Comparison of ENCODE assay signal across 9 cellular contexts in genomic region chr5:174571662-174572397, GRCh38.
DNase-seq lines count a peak whose midpoint lies in the region; FAIRE-seq and TF ChIP-seq lines count a peak whose summit lies in the region.
"Had no signal": no experiment of that assay in that cellular context is flagged by ENCODE, and none has a peak within 500 bp of the region (broad histone marks: within the 10 kb centered on the region; RNA-seq: fewer than 3 reads in every experiment).

No MANE protein-coding gene starts in this region.

- WGBS in H1 (ENCODE audit: extremely low coverage in 1 of 2, insufficient coverage in 1 of 2, insufficient read length in 1 of 2, insufficient replicate concordance in 2 of 2, low coverage in 1 of 2, low lambda C conversion rate in 2 of 2, missing lambda C conversion rate in 1 of 2), 2 experiments = 80% methylated on average over 7 of the region's 7 CpGs; no CpG with 5 or more reads in 1 of the 2 experiments

- DNase-seq in MG63 = peak; percentile 96
- no peak for DNase-seq in H1 (ENCODE audit: low read depth in 1 of 2, low spot score in 2 of 2)
- peak; percentile 77 for DNase-seq in medulla oblongata (ENCODE audit: extremely low spot score)
- no peak for DNase-seq in NCI-H2081 treated with DMSO at 0.1 percent for 48 hours (lab: John Stamatoyannopoulos, UW)
- no peak for DNase-seq in activated naive CD8-positive, alpha-beta T cell treated with anti-CD3 and anti-CD28 coated beads for 36 hours
- DNase-seq in SKM-1 treated with dmso at 0.1 percent for 144 hours (lab: John Stamatoyannopoulos, UW; ENCODE audit: unreplicated experiment) = no peak
- DNase-seq in NCI-H1105 treated with DMSO at 0.1 percent for 48 hours (lab: John Stamatoyannopoulos, UW) = no peak

- no peak overlapping the region for H3K4me3 ChIP-seq in MG63
- H3K4me3 ChIP-seq in H1 (ENCODE audit: extremely low read depth in 1 of 4, insufficient read depth in 2 of 4, low read depth in 3 of 4, low read length in 4 of 4) = no peak overlapping the region

- H4K8ac ChIP-seq in H1 (ENCODE audit: extremely low read depth, insufficient read depth, low read length) = no peak overlapping the region

- H3K9ac ChIP-seq in H1 (replicated peaks in 1 of 4; ENCODE audit: extremely low read depth in 1 of 4, low read depth in 3 of 4, low read length in 3 of 4) = no peak overlapping the region

- no peak overlapping the region for H2BK120ac ChIP-seq in H1 (replicated peaks; ENCODE audit: low read depth, low read length)

- FAIRE-seq in A204.1 (lab: Jason Lieb, UNC) = peak; percentile 65
- FAIRE-seq in H1 (lab: Jason Lieb, UNC) = no peak

- no peak overlapping the region for H3K23ac ChIP-seq in H1 (ENCODE audit: insufficient read length)

- no peak overlapping the region for H2BK20ac ChIP-seq in H1 (ENCODE audit: low read length)

- no peak overlapping the region for H2AK5ac ChIP-seq in H1 (ENCODE audit: low read depth, low read length)

- H3K56ac ChIP-seq in H1 (replicated peaks; ENCODE audit: insufficient read length, low read depth, low read length) = no peak overlapping the region

- POLR2A ChIA-PET in H1 (lab: Charles Lee; ENCODE audit: partially characterized antibody) = no interaction called here

- 0 out of 2 replicates have a peak overlapping the region, but pooled peaks have one; percentile 17 for H2AFZ ChIP-seq in H1 (ENCODE audit: low read length)

- no peak overlapping the region for H4K5ac ChIP-seq in H1 (ENCODE audit: insufficient read length, low read depth, low read length)

- no peaks in the 10 kb centered on the region for H4K20me1 ChIP-seq in H1 (replicated peaks in 1 of 2; ENCODE audit: control insufficient read depth in 1 of 2, insufficient read depth in 2 of 2, low read length in 2 of 2)

- H3K18ac ChIP-seq in H1 (ENCODE audit: extremely low read depth, low read length) = no peak overlapping the region

- H3K4me1 ChIP-seq in H1 (replicated peaks in 1 of 4; ENCODE audit: control insufficient read depth in 3 of 4, insufficient read depth in 4 of 4, low read length in 3 of 4) = no peaks in the 10 kb centered on the region; a peak in 1 of 7 replicates

- H3K9me3 ChIP-seq in MG63 (no peaks in the 10 kb centered on the region), H1 (ENCODE audit: insufficient read depth in 2 of 2, low read depth in 1 of 2, low read length in 1 of 2) (no peaks in the 10 kb centered on the region)

- no peak overlapping the region for H3K27ac Mint-ChIP-seq in activated naive CD8-positive, alpha-beta T cell treated with anti-CD3 and anti-CD28 coated beads for 36 hours
- H3K27ac Mint-ChIP-seq: natural killer cell treated with Interleukin-12 subunit alpha and Interleukin-12 subunit beta and Interleukin-15 and Interleukin-18, amount 100 ng/mL, for 72 hours had no signal

- H3K36me3 ChIP-seq in MG63 (no peaks in the 10 kb centered on the region), H1 (ENCODE audit: control insufficient read depth in 2 of 4, insufficient read depth in 4 of 4, low read length in 3 of 4) (no peaks in the 10 kb centered on the region)

- TF ChIP-seq EP300 in H1 (IDR thresholded peaks at IDR 0.05; ENCODE audit: borderline replicate concordance in 1 of 2, low read depth in 2 of 2, low read length in 2 of 2) = no peak

- no peaks in the 10 kb centered on the region for H3K4me1 Mint-ChIP-seq in activated naive CD8-positive, alpha-beta T cell treated with anti-CD3 and anti-CD28 coated beads for 36 hours

- no peaks in the 10 kb centered on the region for H3K79me2 ChIP-seq in H1 (ENCODE audit: control insufficient read depth in 1 of 2, insufficient read depth in 2 of 2, low read length in 2 of 2)

- no peak overlapping the region for H2BK12ac ChIP-seq in H1 (ENCODE audit: low read depth, low read length)

- TF ChIP-seq POLR2A in H1 (IDR thresholded peaks at IDR 0.05; ENCODE audit: control extremely low read depth in 1 of 2, low read depth in 2 of 2, low read length in 2 of 2) = no peak

- peak; percentile 15 to 38; a peak in 3 of 4 replicates for TF ChIP-seq RAD21 in H1 (IDR thresholded peaks at IDR 0.05 in 1 of 2, conservative IDR thresholded peaks at IDR 0.05 in 1 of 2; ENCODE audit: low read depth in 2 of 2, low read length in 2 of 2)

- H3K27ac ChIP-seq in H1 (ENCODE audit: low read depth, low read length) = no peak overlapping the region

- H2BK15ac ChIP-seq in H1 (ENCODE audit: low read length) = no peak overlapping the region

- no peaks in the 10 kb centered on the region for H3K9me3 Mint-ChIP-seq in activated naive CD8-positive, alpha-beta T cell treated with anti-CD3 and anti-CD28 coated beads for 36 hours
- H3K9me3 Mint-ChIP-seq: natural killer cell treated with Interleukin-12 subunit alpha and Interleukin-12 subunit beta and Interleukin-15 and Interleukin-18, amount 100 ng/mL, for 72 hours had no signal

- H3K4me3 Mint-ChIP-seq in activated naive CD8-positive, alpha-beta T cell treated with anti-CD3 and anti-CD28 coated beads for 36 hours = no peak overlapping the region
- H3K4me3 Mint-ChIP-seq: natural killer cell treated with Interleukin-12 subunit alpha and Interleukin-12 subunit beta and Interleukin-15 and Interleukin-18, amount 100 ng/mL, for 72 hours had no signal

- TF ChIP-seq CTCF in H1 (IDR thresholded peaks at IDR 0.05; ENCODE audit: control extremely low read depth in 1 of 3, insufficient read depth in 1 of 3, low read depth in 1 of 3, low read length in 3 of 3) = peak in 2 of 3 experiments; percentile 12 to 17; a peak in 2 of 4 replicates

- H3K27me3 Mint-ChIP-seq in activated naive CD8-positive, alpha-beta T cell treated with anti-CD3 and anti-CD28 coated beads for 36 hours = peaks cover 11% of the 10 kb centered on the region

- no peaks in the 10 kb centered on the region; the same call in 1 of the 2 replicates for H3K27me3 ChIP-seq in MG63
- H3K27me3 ChIP-seq in H1 (replicated peaks in 1 of 4; ENCODE audit: control insufficient read depth in 3 of 4, extremely low read depth in 1 of 4, insufficient read depth in 3 of 4, low read length in 3 of 4) = no peaks in the 10 kb centered on the region

- H3K36me3 Mint-ChIP-seq in activated naive CD8-positive, alpha-beta T cell treated with anti-CD3 and anti-CD28 coated beads for 36 hours = no peaks in the 10 kb centered on the region
- H3K36me3 Mint-ChIP-seq: natural killer cell treated with Interleukin-12 subunit alpha and Interleukin-12 subunit beta and Interleukin-15 and Interleukin-18, amount 100 ng/mL, for 72 hours had no signal

- CTCF ChIA-PET in H1 (lab: Charles Lee; ENCODE audit: partially characterized antibody) = interaction anchor here (0.8 to 4.2 kb wide), 10 partner anchors 10 to 160 kb away, joined by 3 to 16 read pairs (median 4); no protein-coding TSS in a partner anchor

- no peak overlapping the region for H3K4me2 ChIP-seq in H1 (ENCODE audit: insufficient read depth in 1 of 2, low read depth in 2 of 2, low read length in 2 of 2)

- H3K4ac ChIP-seq in H1 (replicated peaks; ENCODE audit: insufficient read length, low read depth, low read length) = no peak overlapping the region

- H3K23me2 ChIP-seq in H1 (ENCODE audit: low read depth, low read length) = no peaks in the 10 kb centered on the region

- H3K79me1 ChIP-seq in H1 (ENCODE audit: low read depth, low read length) = no peaks in the 10 kb centered on the region

- peak overlapping the region; percentile 12 for H4K91ac ChIP-seq in H1 (replicated peaks; ENCODE audit: insufficient read length, low read length)

- H2BK5ac ChIP-seq in H1 (ENCODE audit: low read depth, low read length) = no peak overlapping the region

- no peak overlapping the region for H3K14ac ChIP-seq in H1 (ENCODE audit: insufficient read length)

TF ChIP-seq in H1, 55 proteins besides CTCF, POLR2A, EP300 and RAD21:
- TF ChIP-seq ASH2L (IDR thresholded peaks at IDR 0.05; ENCODE audit: low read length) (no peak), JUN (IDR thresholded peaks at IDR 0.05; ENCODE audit: low read depth, low read length) (no peak), ATF3 (IDR thresholded peaks at IDR 0.05; ENCODE audit: insufficient read depth, low read depth, low read length) (no peak), MAFK (IDR thresholded peaks at IDR 0.05; ENCODE audit: low read depth, low read length) (no peak), CBX5 (IDR thresholded peaks at IDR 0.05; ENCODE audit: low read depth, low read length) (no peak), RXRA (IDR thresholded peaks at IDR 0.05; ENCODE audit: insufficient read depth, low read depth, low read length) (no peak), CBX8 (IDR thresholded peaks at IDR 0.05; ENCODE audit: borderline replicate concordance, low read depth, low read length) (no peak), KDM4A (IDR thresholded peaks at IDR 0.05; ENCODE audit: low read depth, low read length, severe bottlenecking) (no peak)

Comparison
In these comparisons a context has a peak if more than half of its experiments do, and no peak if none do; other contexts are left out.
1. DNase-seq: peak in MG63 (single experiment) and medulla oblongata (single experiment); none in H1 (0 of 2), NCI-H2081 treated with DMSO at 0.1 percent for 48 hours (single experiment), activated naive CD8-positive, alpha-beta T cell treated with anti-CD3 and anti-CD28 coated beads for 36 hours (single experiment), SKM-1 treated with dmso at 0.1 percent for 144 hours (single experiment) and NCI-H1105 treated with DMSO at 0.1 percent for 48 hours (single experiment).